11 cellular contexts compared by ENCODE assay signal in genomic region chr13:69579351-69579750, GRCh38.
DNase-seq lines count a peak whose midpoint lies in the region; ATAC-seq and TF ChIP-seq lines count a peak whose summit lies in the region.
"Had no signal": no experiment of that assay in that cellular context is flagged by ENCODE, and none has a peak within 500 bp of the region (broad histone marks: within the 10 kb centered on the region; RNA-seq: fewer than 3 reads in every experiment).

No MANE protein-coding gene starts in this region.

- H3K9me3 ChIP-seq in mammary epithelial cell (replicated peaks; ENCODE audit: insufficient read depth, low read length) (no peaks in the 10 kb centered on the region), breast epithelium (no peaks in the 10 kb centered on the region), heart right ventricle (peaks cover 0 to 11% (median 0%) of the 10 kb centered on the region in 11 donors)

- H3K36me3 ChIP-seq in mammary epithelial cell (ENCODE audit: insufficient read depth, low read length), result no peaks in the 10 kb centered on the region
- H3K36me3 ChIP-seq in breast epithelium, result no peaks in the 10 kb centered on the region
- H3K36me3 ChIP-seq in heart right ventricle, result no peaks in the 10 kb centered on the region

- intact Hi-C loops in mammary epithelial cell (cut with micrococcal nuclease) (loop anchor here (1.0 to 5.0 kb wide), 2 partner anchors 42 to 278 kb away; no protein-coding TSS in a partner anchor), breast epithelium (cut with DNase I; ENCODE audit: low total_unique reads) (no loop called here), heart right ventricle (cut with DNase I) (no loop called here)

- H3K9ac ChIP-seq in mammary epithelial cell (ENCODE audit: insufficient read depth, low read length), result no peak overlapping the region

- in situ Hi-C loops in mammary epithelial cell (cut with MboI; ENCODE audit: low sequenced_read_pairs in 2 of 2), result no loop called here

- no peaks in the 10 kb centered on the region for H3K27me3 Mint-ChIP-seq in type B pancreatic cell
- H3K27me3 Mint-ChIP-seq in activated T-cell treated with anti-CD3 and anti-CD28 coated beads, Interleukin-2, amount 50 U/mL, for 72 hours (ENCODE audit: low read depth), result no peaks in the 10 kb centered on the region
- H3K27me3 Mint-ChIP-seq: stimulated activated naive CD8-positive, alpha-beta T cell treated with anti-CD3 and anti-CD28 coated beads, Interleukin-15, Interleukin-2, amounts not matched to agents 100 ng/mL and 50 ng/mL, for 24 hours had no signal

- no peaks in the 10 kb centered on the region for H3K36me3 Mint-ChIP-seq in type B pancreatic cell
- H3K36me3 Mint-ChIP-seq in activated T-cell treated with anti-CD3 and anti-CD28 coated beads, Interleukin-2, amount 50 U/mL, for 72 hours (ENCODE audit: insufficient read depth in 2 of 2), result no peaks in the 10 kb centered on the region

- no TSS peak for BruUV-seq in mammary epithelial cell (replicated peaks; lab: Mats Ljungman, UMichigan)

- H3K27ac Mint-ChIP-seq in type B pancreatic cell, result no peak overlapping the region
- H3K27ac Mint-ChIP-seq in activated T-cell treated with anti-CD3 and anti-CD28 coated beads, Interleukin-2, amount 50 U/mL, for 72 hours, result no peak overlapping the region
- H3K27ac Mint-ChIP-seq: stimulated activated naive CD8-positive, alpha-beta T cell treated with anti-CD3 and anti-CD28 coated beads, Interleukin-15, Interleukin-2, amounts not matched to agents 100 ng/mL and 50 ng/mL, for 24 hours had no signal

- H3K4me3 ChIP-seq in mammary epithelial cell (replicated peaks in 1 of 3; ENCODE audit: insufficient read depth in 1 of 3, low read depth in 2 of 3, low read length in 3 of 3) (no peak overlapping the region), breast epithelium (no peak overlapping the region), heart right ventricle (no peak overlapping the region)
- H3K4me3 ChIP-seq: coronary artery had no signal

- H2AFZ ChIP-seq in mammary epithelial cell (ENCODE audit: low read depth, low read length), result no peak overlapping the region

- no peak overlapping the region for H3K4me2 ChIP-seq in mammary epithelial cell (ENCODE audit: insufficient read depth, low read depth, low read length)

- no peak overlapping the region for H3K4me3 Mint-ChIP-seq in type B pancreatic cell
- no peak overlapping the region for H3K4me3 Mint-ChIP-seq in activated T-cell treated with anti-CD3 and anti-CD28 coated beads, Interleukin-2, amount 50 U/mL, for 72 hours
- H3K4me3 Mint-ChIP-seq: stimulated activated naive CD8-positive, alpha-beta T cell treated with anti-CD3 and anti-CD28 coated beads, Interleukin-15, Interleukin-2, amounts not matched to agents 100 ng/mL and 50 ng/mL, for 24 hours had no signal

- H4K20me1 ChIP-seq in mammary epithelial cell (ENCODE audit: insufficient read depth, low read length), result no peaks in the 10 kb centered on the region

- no peaks in the 10 kb centered on the region for H3K27me3 ChIP-seq in mammary epithelial cell (ENCODE audit: insufficient read depth, low read length)
- no peaks in the 10 kb centered on the region for H3K27me3 ChIP-seq in breast epithelium
- no peaks in the 10 kb centered on the region for H3K27me3 ChIP-seq in heart right ventricle

- no peaks in the 10 kb centered on the region for H3K4me1 Mint-ChIP-seq in type B pancreatic cell (ENCODE audit: unreplicated experiment)
- H3K4me1 Mint-ChIP-seq in activated T-cell treated with anti-CD3 and anti-CD28 coated beads, Interleukin-2, amount 50 U/mL, for 72 hours (ENCODE audit: low read depth), result no peaks in the 10 kb centered on the region

- peak; percentile 9 to 42 for TF ChIP-seq CTCF in mammary epithelial cell (conservative IDR thresholded peaks at IDR 0.05 in 1 of 2, IDR thresholded peaks at IDR 0.05 in 1 of 2; ENCODE audit: extremely low read depth in 1 of 2, insufficient read depth in 1 of 2, low read depth in 1 of 2, low read length in 2 of 2)
- no peak for TF ChIP-seq CTCF in breast epithelium (IDR thresholded peaks at IDR 0.05)
- TF ChIP-seq CTCF in type B pancreatic cell (conservative IDR thresholded peaks at IDR 0.05), result peak; percentile 46
- TF ChIP-seq CTCF in heart right ventricle (IDR thresholded peaks at IDR 0.05), result no peak

- H3K4me1 ChIP-seq in mammary epithelial cell (ENCODE audit: insufficient read depth, low read length), result peaks cover 4% of the 10 kb centered on the region
- H3K4me1 ChIP-seq in breast epithelium, result peaks cover 0 to 7% of the 10 kb centered on the region in 2 donors
- H3K4me1 ChIP-seq in heart right ventricle, result no peaks in the 10 kb centered on the region

- peak; percentile 3 for DNase-seq in mammary epithelial cell
- no peak for DNase-seq in breast epithelium (ENCODE audit: low spot score in 2 of 2)
- DNase-seq in NCI-H82 treated with DMSO at 0.1 percent for 48 hours (lab: John Stamatoyannopoulos, UW; ENCODE audit: unreplicated experiment), result peak; percentile 9
- DNase-seq in epithelial cell of prostate (ENCODE audit: low read depth, low spot score), result no peak
- DNase-seq in type B pancreatic cell (ENCODE audit: extremely low spot score, unreplicated experiment), result no peak
- no peak for DNase-seq in heart right ventricle
- DNase-seq in activated T-cell treated with anti-CD3 and anti-CD28 coated beads, Interleukin-2, amount 50 U/mL, for 72 hours, result no peak
- no peak for DNase-seq in stimulated activated CD4-positive, alpha-beta T cell treated with anti-CD3 and anti-CD28 coated beads, Interleukin-1b, Interleukin-23, amount 100 ng/mL, for 48 hours
- DNase-seq: activated effector memory CD4-positive, alpha-beta T cell treated with Interleukin-2 at 50 U/mL for 16 hours had no signal

- no peaks in the 10 kb centered on the region for H3K9me3 Mint-ChIP-seq in type B pancreatic cell
- H3K9me3 Mint-ChIP-seq in activated T-cell treated with anti-CD3 and anti-CD28 coated beads, Interleukin-2, amount 50 U/mL, for 72 hours, result peaks cover 4 to 9% of the 10 kb centered on the region in 2 donors

- H3K79me2 ChIP-seq in mammary epithelial cell (ENCODE audit: insufficient read depth, low read length), result no peaks in the 10 kb centered on the region

- dilution Hi-C loops in mammary epithelial cell (cut with HindIII; ENCODE audit: low sequenced_read_pairs), result no loop called here

- no peak for ATAC-seq in heart right ventricle
- no peak for ATAC-seq in activated T-cell treated with anti-CD3 and anti-CD28 coated beads, Interleukin-2, amount 50 U/mL, for 72 hours (replicated peaks in 1 of 2)

- H3K27ac ChIP-seq in mammary epithelial cell (ENCODE audit: insufficient read depth, low read depth, low read length), result peak overlapping the region; percentile 47
- H3K27ac ChIP-seq in breast epithelium, result no peak overlapping the region
- H3K27ac ChIP-seq in epithelial cell of prostate, result peak overlapping the region; percentile 81
- no peak overlapping the region for H3K27ac ChIP-seq in heart right ventricle
- H3K27ac ChIP-seq: coronary artery had no signal

- CTCF ChIA-PET in mammary epithelial cell (lab: Charles Lee; ENCODE audit: low non-redundant PET), result no interaction called here

- TF ChIP-seq POLR2A in breast epithelium (IDR thresholded peaks at IDR 0.05), result no peak

Comparison
In these comparisons a context has a peak if more than half of its experiments do, and no peak if none do; other contexts are left out.
1. DNase-seq: peak in mammary epithelial cell (single experiment) and NCI-H82 treated with DMSO at 0.1 percent for 48 hours (single experiment); none in breast epithelium (0 of 2), epithelial cell of prostate (single experiment), type B pancreatic cell (single experiment), heart right ventricle (0 of 2), activated T-cell treated with anti-CD3 and anti-CD28 coated beads, Interleukin-2, amount 50 U/mL, for 72 hours (0 of 2) and stimulated activated CD4-positive, alpha-beta T cell treated with anti-CD3 and anti-CD28 coated beads, Interleukin-1b, Interleukin-23, amount 100 ng/mL, for 48 hours (single experiment).
2. H3K27ac ChIP-seq: peak in mammary epithelial cell (single experiment) and epithelial cell of prostate (single experiment); none in breast epithelium (0 of 2) and heart right ventricle (0 of 10).
3. CTCF ChIP-seq: peak in mammary epithelial cell (2 of 2) and type B pancreatic cell (single experiment); none in breast epithelium (0 of 3) and heart right ventricle (0 of 9).